Comparison of ENCODE assay signal across 8 cellular contexts in the genomic region with DNA sequence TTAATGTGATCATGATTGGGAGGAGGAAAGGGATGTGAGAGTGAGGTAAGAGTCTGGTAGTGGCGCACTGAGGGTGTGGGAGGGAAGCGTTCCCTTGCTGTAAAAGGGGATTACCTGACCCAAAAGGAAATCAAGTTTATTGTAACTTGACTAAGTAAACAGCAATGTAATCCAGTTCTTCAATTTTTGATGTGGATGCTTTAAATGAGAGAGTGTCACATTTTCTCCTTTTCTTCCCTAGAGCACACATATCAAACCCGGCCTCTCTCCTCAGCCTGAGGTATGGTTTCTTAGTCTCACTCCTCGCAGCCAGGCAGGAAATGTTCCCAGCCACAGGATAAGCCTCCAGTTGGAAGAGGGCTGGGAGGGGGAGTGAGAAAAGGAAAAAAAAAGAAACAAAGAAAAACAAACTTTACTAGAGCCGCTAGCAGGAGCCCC. TPM values are rescaled to one million over a fixed set of nuclear protein-coding genes. Genes with fewer than 3 reads are reported as not detected.
DNase-seq lines count a peak whose midpoint lies in the region; ATAC-seq, FAIRE-seq and TF ChIP-seq lines count a peak whose summit lies in the region.

No MANE protein-coding gene starts in this region.

- H3K4me3 ChIP-seq in AG04450 (ENCODE audit: low read depth, low read length): peak overlapping the region; percentile 72

- no peaks in the 10 kb centered on the region for H3K36me3 Mint-ChIP-seq in nephron progenitor cell (ENCODE audit: low read depth)

- ATAC-seq in GM21367 (IDR thresholded peaks at IDR 0.05; ENCODE audit: unreplicated experiment) (no peak), GM18868 (IDR thresholded peaks at IDR 0.05; ENCODE audit: unreplicated experiment) (no peak)

- TF ChIP-seq CTCF in AG04450 (IDR thresholded peaks at IDR 0.05; ENCODE audit: low read depth, low read length) (0 out of 2 replicates have a peak, but pooled peaks have one; percentile 8), nephron progenitor cell (IDR thresholded peaks at IDR 0.05) (no peak)

- H3K9me3 Mint-ChIP-seq in nephron progenitor cell: no peaks in the 10 kb centered on the region

- H3K4me3 Mint-ChIP-seq in nephron progenitor cell: peak overlapping the region; percentile 99

- peaks cover 56% of the 10 kb centered on the region for H3K4me1 Mint-ChIP-seq in nephron progenitor cell

- peak overlapping the region; percentile 63 for H3K27ac ChIP-seq in AG04450 (ENCODE audit: low read depth, low read length)

- FAIRE-seq in endometrium (lab: Jason Lieb, UNC): peak; percentile 90

- H3K27me3 ChIP-seq in AG04450 (ENCODE audit: control insufficient read depth, insufficient read depth, low read length): no peaks in the 10 kb centered on the region

- H3K27me3 Mint-ChIP-seq in nephron progenitor cell (ENCODE audit: low read depth, poor library complexity): no peaks in the 10 kb centered on the region

- CTCF ChIA-PET in AG04450 (lab: Charles Lee): interaction anchor here (1.9 kb wide), 1 partner anchor 157 kb away, joined by 4 read pairs; no protein-coding TSS in a partner anchor

- DNase-seq in AG04450 (ENCODE audit: low read depth, low spot score) (no peak), NCI-H82 (lab: John Stamatoyannopoulos, UW) (peak; percentile 60), nephron progenitor cell (no peak), nucleus accumbens (lab: John Stamatoyannopoulos, UW) (no peak), RPMI8226 (no peak)

- H3K27ac Mint-ChIP-seq in nephron progenitor cell: peak overlapping the region; percentile 100

- no peaks in the 10 kb centered on the region for H3K9me3 ChIP-seq in AG04450 (ENCODE audit: control insufficient read depth, insufficient read depth, low read length)

- POLR2A ChIA-PET in AG04450 (lab: Yijun Ruan, JAX): interaction anchor here (1.3 kb wide), 2 partner anchors 12 to 128 kb away, joined by 4 read pairs; no protein-coding TSS in a partner anchor

RNA-seq across cellular contexts. Expression of gene ARHGAP28, which starts 0.7 kb away (rescaled TPM):
- polyA plus RNA-seq in AG04450 (2011; rRNA removed): 30.6 and 38.2 TPM in 2 replicates
- 41.1 and 45.7 TPM in 2 replicates for polyA minus RNA-seq in AG04450 (2011; rRNA and poly(A)+ RNA removed)
